Comparison of ENCODE assay signal across 34 cellular contexts in the genomic region with DNA sequence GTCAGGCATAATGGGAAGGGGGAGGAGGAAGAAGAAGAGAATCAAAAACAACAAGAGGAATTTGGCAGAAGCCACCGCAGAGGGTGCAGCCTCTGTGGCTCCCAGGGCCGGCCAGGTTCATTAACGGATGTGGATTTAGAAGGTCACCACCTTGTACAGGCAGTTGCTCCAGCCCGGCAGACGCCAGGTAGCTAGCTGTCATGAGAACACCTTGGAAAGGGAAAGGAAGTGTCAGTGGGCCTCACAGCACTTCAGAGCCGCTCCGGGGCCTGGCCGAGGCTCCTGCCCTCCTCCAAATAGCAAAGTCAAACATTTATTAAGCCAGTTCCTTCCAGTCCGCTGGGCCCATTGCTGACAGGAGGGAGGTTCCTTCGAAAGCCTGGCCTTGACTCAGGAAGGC. TPM values are rescaled to one million over a fixed set of nuclear protein-coding genes. Genes with fewer than 3 reads are reported as not detected.
"Had no signal": no experiment of that assay in that cellular context is flagged by ENCODE, and none has a peak within 500 bp of the region (broad histone marks: within the 10 kb centered on the region; RNA-seq: fewer than 3 reads in every experiment).

No MANE protein-coding gene starts in this region.

- H3K79me2 ChIP-seq: hepatocyte had no signal

- H3K9me3 ChIP-seq: esophagus squamous epithelium, sigmoid colon, thyroid gland, upper lobe of left lung had no signal

- H2AFZ ChIP-seq: hepatocyte, neural progenitor cell had no signal

- ATAC-seq: left colon; naive thymus-derived CD8-positive, alpha-beta T cell; stimulated activated effector memory CD8-positive, alpha-beta T cell treated with anti-CD3 and anti-CD28 coated beads, Interleukin-12 subunit alpha, Interleukin-12 subunit beta, amount 100 ng/mL, for 72 hours; stimulated activated naive CD8-positive, alpha-beta T cell treated with anti-CD3 and anti-CD28 coated beads, Interleukin-15, amount 100 ng/mL, for 72 hours; WTC11 had no signal

- H3K9ac ChIP-seq: neural progenitor cell had no signal

- H3K4me2 ChIP-seq: hepatocyte, neural progenitor cell had no signal

- FAIRE-seq: bronchial epithelial cell, colon, endometrium, small intestine had no signal

- H3K27ac ChIP-seq: epithelial cell of prostate, esophagus squamous epithelium, hepatocyte, neural progenitor cell, sigmoid colon, thyroid gland, upper lobe of left lung had no signal

- H3K27me3 ChIP-seq: neural progenitor cell, thyroid gland, upper lobe of left lung had no signal

- H3K36me3 ChIP-seq: esophagus squamous epithelium, neural progenitor cell, sigmoid colon, thyroid gland, upper lobe of left lung had no signal

- H3K4me3 ChIP-seq: esophagus squamous epithelium, hepatocyte, neural progenitor cell, sigmoid colon, thyroid gland, upper lobe of left lung had no signal

- DNase-seq: activated CD4-positive, alpha-beta memory T cell treated with anti-CD3 and anti-CD28 coated beads, Interleukin-2, amount 10 ng/mL, durations not matched to agents 7 days and 5 days; activated CD4-positive, alpha-beta T cell treated with anti-CD3 and anti-CD28 coated beads for 1 hour; activated CD4-positive, alpha-beta T cell treated with anti-CD3 and anti-CD28 coated beads, Interleukin-2, amount 10 ng/mL, durations not matched to agents 7 days and 5 days; activated CD8-positive, alpha-beta memory T cell treated with anti-CD3 and anti-CD28 coated beads, Interleukin-2, amount 50 U/mL, for 48 hours; activated gamma-delta T cell treated with Interleukin-2 at 50 U/mL for 16 hours; activated naive CD4-positive, alpha-beta T cell treated with anti-CD3 and anti-CD28 coated beads, Interleukin-2, amount 50 U/mL, for 16 hours; activated T-cell treated with anti-CD3 and anti-CD28 coated beads, Interleukin-2, amount 50 U/mL, for 24 hours; effector CD8-positive, alpha-beta T cell; esophagus squamous epithelium; foreskin melanocyte; glutamatergic neuron; islet precursor cell; left colon; midbrain; naive thymus-derived CD8-positive, alpha-beta T cell; posterior cingulate gyrus; sigmoid colon; small intestine; stimulated activated CD4-positive, alpha-beta T cell treated with anti-CD3 and anti-CD28 coated beads, Interleukin-4, amount 100 ng/mL, for 24 hours; stimulated activated naive CD8-positive, alpha-beta T cell treated with anti-CD3 and anti-CD28 coated beads, Interleukin-15, amount 100 ng/mL, for 72 hours; T-helper 2 cell had no signal

RNA-seq across cellular contexts. Expression of a gene that starts 7.5 kb away (rescaled TPM):
- total RNA-seq: activated CD4-positive, alpha-beta memory T cell treated with anti-CD3 and anti-CD28 coated beads, Interleukin-2, amount 10 ng/mL, durations not matched to agents 7 days and 5 days; activated CD4-positive, alpha-beta T cell treated with anti-CD3 and anti-CD28 coated beads, Interleukin-2, amount 10 ng/mL, durations not matched to agents 7 days and 5 days; bronchial epithelial cell; dermis microvascular lymphatic vessel endothelial cell; esophagus squamous epithelium; left colon; lower leg skin; naive thymus-derived CD8-positive, alpha-beta T cell; omental fat pad; sigmoid colon; upper lobe of left lung; WTC11 had no signal
- polyA plus RNA-seq: hepatocyte; naive thymus-derived CD8-positive, alpha-beta T cell; sigmoid colon; small intestine had no signal
